Comparison of ENCODE assay signal across 8 cellular contexts in genomic region chr15:80404719-80405553, GRCh38. TPM values are rescaled to one million over a fixed set of nuclear protein-coding genes. Genes with fewer than 3 reads are reported as not detected.
DNase-seq lines count a peak whose midpoint lies in the region; TF ChIP-seq lines count a peak whose summit lies in the region.

No MANE protein-coding gene starts in this region.

- peaks cover 9 to 14% (median 13%) of the 10 kb centered on the region in 11 experiments; a peak in 18 of 22 replicates for H3K9me3 ChIP-seq in BLaER1 treated with 17β-estradiol and CSF1 and Interleukin-3, amounts not matched to agents 10 nM and 100 nM (replicated peaks in 1 of 11)
- no peaks in the 10 kb centered on the region for H3K9me3 ChIP-seq in HUES6 (ENCODE audit: control insufficient read depth, insufficient read depth, low read depth, low read length)
- H3K9me3 ChIP-seq in stomach smooth muscle (ENCODE audit: control insufficient read depth in 2 of 2, low read length in 2 of 2): no peaks in the 10 kb centered on the region

- H3K27me3 ChIP-seq in BLaER1 treated with 17β-estradiol and CSF1 and Interleukin-3, amounts not matched to agents 10 nM and 100 nM: peaks cover 18 to 29% (median 25%) of the 10 kb centered on the region in 11 experiments; a peak in 21 of 22 replicates
- peaks cover 52% of the 10 kb centered on the region for H3K27me3 ChIP-seq in HUES6 (ENCODE audit: control insufficient read depth, insufficient read depth, low read length)
- H3K27me3 ChIP-seq in brain microvascular endothelial cell (replicated peaks): peaks cover 18% of the 10 kb centered on the region
- H3K27me3 ChIP-seq in stomach smooth muscle (ENCODE audit: control insufficient read depth in 1 of 2, insufficient read depth in 2 of 2, low read length in 2 of 2): peaks cover 0 to 2% of the 10 kb centered on the region in 2 donors

- no peak for DNase-seq in brain microvascular endothelial cell
- DNase-seq in kidney glomerular epithelial cell (lab: John Stamatoyannopoulos, UW): peak; percentile 46
- DNase-seq in DMS153 treated with DMSO at 0.1 percent for 48 hours (lab: John Stamatoyannopoulos, UW; ENCODE audit: unreplicated experiment): no peak
- no peak for DNase-seq in posterior vena cava (ENCODE audit: low spot score)
- DNase-seq in AG08395 (ENCODE audit: low spot score): no peak

- peak overlapping the region in 10 of 11 experiments; percentile 48 to 92 (median 82); a peak in 20 of 22 replicates for H3K27ac ChIP-seq in BLaER1 treated with 17β-estradiol and CSF1 and Interleukin-3, amounts not matched to agents 10 nM and 100 nM
- H3K27ac ChIP-seq in HUES6 (ENCODE audit: low read depth, low read length) (no peak overlapping the region), brain microvascular endothelial cell (no peak overlapping the region), stomach smooth muscle (ENCODE audit: low read length) (no peak overlapping the region)

- H3K4me1 ChIP-seq in BLaER1 treated with 17β-estradiol and CSF1 and Interleukin-3, amounts not matched to agents 10 nM and 100 nM: peaks cover 11 to 29% (median 24%) of the 10 kb centered on the region in 10 experiments; a peak in 18 of 20 replicates
- no peaks in the 10 kb centered on the region for H3K4me1 ChIP-seq in HUES6 (ENCODE audit: control insufficient read depth, insufficient read depth, low read length)
- peaks cover 13% of the 10 kb centered on the region for H3K4me1 ChIP-seq in stomach smooth muscle (ENCODE audit: control insufficient read depth, insufficient read depth, low read length)

- peak overlapping the region; percentile 78 to 89 (median 82) for H3K4me2 ChIP-seq in BLaER1 treated with 17β-estradiol and CSF1 and Interleukin-3, amounts not matched to agents 10 nM and 100 nM

- no peaks in the 10 kb centered on the region for H4K20me1 ChIP-seq in BLaER1 treated with 17β-estradiol and CSF1 and Interleukin-3, amounts not matched to agents 10 nM and 100 nM

- no peak for TF ChIP-seq CTCF in brain microvascular endothelial cell (IDR thresholded peaks at IDR 0.05; ENCODE audit: low read depth, low read length, missing control alignments)

- in situ Hi-C loops in brain microvascular endothelial cell (cut with HindIII; ENCODE audit: low pct_ligation_motif_present, low sequenced_read_pairs): no loop called here

- peak overlapping the region; percentile 60 to 79 (median 74) for H3K4me3 ChIP-seq in BLaER1 treated with 17β-estradiol and CSF1 and Interleukin-3, amounts not matched to agents 10 nM and 100 nM
- peak overlapping the region; percentile 71 for H3K4me3 ChIP-seq in HUES6 (ENCODE audit: low read depth, low read length)
- peak overlapping the region; percentile 46 for H3K4me3 ChIP-seq in brain microvascular endothelial cell (ENCODE audit: low read depth, low read length)
- peak overlapping the region; percentile 34 to 74 for H3K4me3 ChIP-seq in stomach smooth muscle (ENCODE audit: low read length in 2 of 2)

- H3K9ac ChIP-seq in BLaER1 treated with 17β-estradiol and CSF1 and Interleukin-3, amounts not matched to agents 10 nM and 100 nM: peak overlapping the region; percentile 68 to 92 (median 84)
- H3K9ac ChIP-seq in HUES6 (ENCODE audit: low read length) (peak overlapping the region; percentile 78), stomach smooth muscle (ENCODE audit: low read length in 2 of 2) (peak overlapping the region; percentile 39 to 68)

- intact Hi-C loops in posterior vena cava (cut with DNase I): no loop called here

- H3K36me3 ChIP-seq in BLaER1 treated with 17β-estradiol and CSF1 and Interleukin-3, amounts not matched to agents 10 nM and 100 nM: no peaks in the 10 kb centered on the region
- H3K36me3 ChIP-seq in HUES6 (ENCODE audit: control insufficient read depth, insufficient read depth, low read length) (no peaks in the 10 kb centered on the region), brain microvascular endothelial cell (replicated peaks) (no peaks in the 10 kb centered on the region), stomach smooth muscle (ENCODE audit: control insufficient read depth in 2 of 2, insufficient read depth in 2 of 2, low read length in 2 of 2) (no peaks in the 10 kb centered on the region)

RNA-seq across cellular contexts. Expression of gene ARNT2, which starts 0.8 kb away (rescaled TPM):
- 10 to 100 TPM in 1 of 2 donors, 1 to 10 TPM in 1; 3.7 to 10.1 TPM for total RNA-seq in posterior vena cava

Comparison
In these comparisons a context has a peak if more than half of its experiments do, and no peak if none do; other contexts are left out.
1. H3K27ac ChIP-seq: peak in BLaER1 treated with 17β-estradiol and CSF1 and Interleukin-3, amounts not matched to agents 10 nM and 100 nM (10 of 11); none in HUES6 (single experiment), brain microvascular endothelial cell (single experiment) and stomach smooth muscle (single experiment).
2. Peak in every context shown above with its lines, with median percentiles within 50 percentile points of each other: H3K4me3 ChIP-seq and H3K9ac ChIP-seq.